In the genomic region with DNA sequence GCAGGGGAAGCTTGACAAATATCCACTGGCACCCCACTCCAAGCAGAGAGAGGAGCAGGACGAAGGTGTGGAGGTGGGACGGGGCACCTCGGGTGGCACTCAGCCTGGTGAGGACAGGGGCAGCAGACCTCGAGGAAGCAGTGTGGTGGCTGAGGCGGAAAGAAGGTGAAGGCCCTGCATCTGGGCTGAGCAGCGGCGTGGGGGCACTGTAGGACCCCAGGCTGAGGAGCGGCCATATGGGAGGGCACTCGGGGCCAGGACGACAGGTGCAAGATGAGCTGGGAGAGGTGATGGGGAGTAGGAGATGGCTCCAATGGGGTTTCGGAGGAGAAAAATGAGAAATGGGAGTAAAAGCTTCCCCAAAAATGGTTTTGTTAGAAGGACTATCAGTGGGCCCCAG, we compare ENCODE assay signal across 26 cellular contexts.
"Had no signal": no experiment of that assay in that cellular context is flagged by ENCODE, and none has a peak within 500 bp of the region (broad histone marks: within the 10 kb centered on the region; RNA-seq: fewer than 3 reads in every experiment).

No MANE protein-coding gene starts in this region.

- H3K9me3 ChIP-seq: ascending aorta, breast epithelium had no signal

- H3K36me3 Mint-ChIP-seq: activated naive CD4-positive, alpha-beta T cell treated with anti-CD3 and anti-CD28 coated beads, Interleukin-2, amount 50 U/mL, for 24 hours; activated naive CD8-positive, alpha-beta T cell treated with anti-CD3 and anti-CD28 coated beads, Interleukin-2, amount 10 ng/mL, durations not matched to agents 7 days and 5 days; brain had no signal

- H3K27ac ChIP-seq: ascending aorta, breast epithelium, cardiac muscle cell, coronary artery, dorsolateral prefrontal cortex had no signal

- H3K27ac Mint-ChIP-seq: activated CD4-positive, alpha-beta memory T cell treated with anti-CD3 and anti-CD28 coated beads, Interleukin-2, amount 10 ng/mL, durations not matched to agents 7 days and 5 days; activated CD4-positive, alpha-beta T cell treated with anti-CD3 and anti-CD28 coated beads, Interleukin-2, amount 10 ng/mL, durations not matched to agents 7 days and 5 days; activated naive CD4-positive, alpha-beta T cell treated with anti-CD3 and anti-CD28 coated beads for 36 hours; activated naive CD4-positive, alpha-beta T cell treated with anti-CD3 and anti-CD28 coated beads, Interleukin-2, amount 50 U/mL, for 24 hours; activated naive CD8-positive, alpha-beta T cell treated with anti-CD3 and anti-CD28 coated beads, Interleukin-2, amount 10 ng/mL, durations not matched to agents 7 days and 5 days; activated T-helper 17 cell treated with anti-CD3 and anti-CD28 coated beads, Interleukin-2, amount 50 U/mL, for 72 hours; brain; dendritic cell treated with granulocyte-macrophage colony-stimulating factor and Interleukin-4, amounts not matched to agents 40 ng/mL and 50 ng/mL, for 4 days; WTC11 had no signal

- H3K4me3 ChIP-seq: ascending aorta, breast epithelium, cardiac muscle cell, coronary artery, dorsolateral prefrontal cortex had no signal

- DNase-seq: activated CD4-positive, alpha-beta memory T cell treated with anti-CD3 and anti-CD28 coated beads, Interleukin-2, amount 10 ng/mL, durations not matched to agents 7 days and 5 days; activated CD4-positive, alpha-beta T cell treated with anti-CD3 and anti-CD28 coated beads for 1 hour; activated CD4-positive, alpha-beta T cell treated with anti-CD3 and anti-CD28 coated beads for 4 hours; activated CD4-positive, alpha-beta T cell treated with anti-CD3 and anti-CD28 coated beads, Interleukin-2, amount 10 ng/mL, durations not matched to agents 7 days and 5 days; activated CD4-positive, alpha-beta T cell treated with anti-CD3 and anti-CD28 coated beads, Interleukin-2, amount 50 U/mL, for 4 hours; activated effector memory CD4-positive, alpha-beta T cell treated with Interleukin-2 at 50 U/mL for 16 hours; activated gamma-delta T cell treated with Interleukin-2 at 50 U/mL for 16 hours; activated naive CD4-positive, alpha-beta T cell treated with anti-CD3 and anti-CD28 coated beads for 36 hours; activated naive CD8-positive, alpha-beta T cell treated with anti-CD3 and anti-CD28 coated beads, Interleukin-2, amount 10 ng/mL, durations not matched to agents 7 days and 5 days; activated T-cell treated with anti-CD3 and anti-CD28 coated beads, Interleukin-2, amount 50 U/mL, for 4 hours; central memory CD4-positive, alpha-beta T cell; dorsolateral prefrontal cortex; effector memory CD4-positive, alpha-beta T cell; endodermal cell; foreskin fibroblast; T-helper 2 cell had no signal

- H3K4me1 ChIP-seq: ascending aorta, breast epithelium had no signal

- H3K27me3 Mint-ChIP-seq: activated CD4-positive, alpha-beta memory T cell treated with anti-CD3 and anti-CD28 coated beads, Interleukin-2, amount 10 ng/mL, durations not matched to agents 7 days and 5 days; activated CD4-positive, alpha-beta T cell treated with anti-CD3 and anti-CD28 coated beads, Interleukin-2, amount 10 ng/mL, durations not matched to agents 7 days and 5 days; brain had no signal

- H3K9me3 Mint-ChIP-seq: activated CD4-positive, alpha-beta memory T cell treated with anti-CD3 and anti-CD28 coated beads, Interleukin-2, amount 10 ng/mL, durations not matched to agents 7 days and 5 days; activated CD4-positive, alpha-beta T cell treated with anti-CD3 and anti-CD28 coated beads, Interleukin-2, amount 10 ng/mL, durations not matched to agents 7 days and 5 days; activated naive CD4-positive, alpha-beta T cell treated with anti-CD3 and anti-CD28 coated beads for 36 hours; activated naive CD4-positive, alpha-beta T cell treated with anti-CD3 and anti-CD28 coated beads, Interleukin-2, amount 50 U/mL, for 24 hours; activated naive CD8-positive, alpha-beta T cell treated with anti-CD3 and anti-CD28 coated beads, Interleukin-2, amount 10 ng/mL, durations not matched to agents 7 days and 5 days; activated T-cell treated with anti-CD3 and anti-CD28 coated beads, Interleukin-2, amount 50 U/mL, for 4 hours; activated T-helper 17 cell treated with anti-CD3 and anti-CD28 coated beads, Interleukin-2, amount 50 U/mL, for 72 hours; brain; dendritic cell treated with granulocyte-macrophage colony-stimulating factor and Interleukin-4, amounts not matched to agents 40 ng/mL and 50 ng/mL, for 4 days; endodermal cell; WTC11 had no signal

- H3K27me3 ChIP-seq: ascending aorta, breast epithelium, cardiac muscle cell, dorsolateral prefrontal cortex had no signal

- FAIRE-seq: frontal cortex had no signal

- H3K4me3 Mint-ChIP-seq: activated CD4-positive, alpha-beta memory T cell treated with anti-CD3 and anti-CD28 coated beads, Interleukin-2, amount 10 ng/mL, durations not matched to agents 7 days and 5 days; activated CD4-positive, alpha-beta T cell treated with anti-CD3 and anti-CD28 coated beads, Interleukin-2, amount 10 ng/mL, durations not matched to agents 7 days and 5 days; activated naive CD4-positive, alpha-beta T cell treated with anti-CD3 and anti-CD28 coated beads for 36 hours; activated naive CD4-positive, alpha-beta T cell treated with anti-CD3 and anti-CD28 coated beads, Interleukin-2, amount 50 U/mL, for 24 hours; activated naive CD8-positive, alpha-beta T cell treated with anti-CD3 and anti-CD28 coated beads, Interleukin-2, amount 10 ng/mL, durations not matched to agents 7 days and 5 days; activated T-cell treated with anti-CD3 and anti-CD28 coated beads, Interleukin-2, amount 50 U/mL, for 4 hours; activated T-helper 17 cell treated with anti-CD3 and anti-CD28 coated beads, Interleukin-2, amount 50 U/mL, for 72 hours; brain; dendritic cell treated with granulocyte-macrophage colony-stimulating factor and Interleukin-4, amounts not matched to agents 40 ng/mL and 50 ng/mL, for 4 days; endodermal cell; WTC11 had no signal

- H3K36me3 ChIP-seq: breast epithelium, cardiac muscle cell had no signal

- H3K4me1 Mint-ChIP-seq: activated CD4-positive, alpha-beta memory T cell treated with anti-CD3 and anti-CD28 coated beads, Interleukin-2, amount 10 ng/mL, durations not matched to agents 7 days and 5 days; activated CD4-positive, alpha-beta T cell treated with anti-CD3 and anti-CD28 coated beads, Interleukin-2, amount 10 ng/mL, durations not matched to agents 7 days and 5 days; activated naive CD4-positive, alpha-beta T cell treated with anti-CD3 and anti-CD28 coated beads, Interleukin-2, amount 50 U/mL, for 24 hours; activated naive CD8-positive, alpha-beta T cell treated with anti-CD3 and anti-CD28 coated beads, Interleukin-2, amount 10 ng/mL, durations not matched to agents 7 days and 5 days; activated T-helper 17 cell treated with anti-CD3 and anti-CD28 coated beads, Interleukin-2, amount 50 U/mL, for 72 hours; endodermal cell had no signal
